Comparison of ENCODE assay signal across 9 cellular contexts in genomic region chr5:67493676-67494075, GRCh38.
DNase-seq lines count a peak whose midpoint lies in the region; ATAC-seq and TF ChIP-seq lines count a peak whose summit lies in the region.
"Had no signal": no experiment of that assay in that cellular context is flagged by ENCODE, and none has a peak within 500 bp of the region (broad histone marks: within the 10 kb centered on the region; RNA-seq: fewer than 3 reads in every experiment).

No MANE protein-coding gene starts in this region.

- H2AFZ ChIP-seq in Loucy (ENCODE audit: low read length): no peak overlapping the region

- H3K4me1 Mint-ChIP-seq in WTC11: peaks cover 3% of the 10 kb centered on the region

- peak; percentile 34 for DNase-seq in COR-L47 (lab: John Stamatoyannopoulos, UW)
- peak; percentile 32 for DNase-seq in WTC11 (ENCODE audit: low spot score)
- peak; percentile 73 to 74 for DNase-seq in hippocampal formation (lab: John Stamatoyannopoulos, UW)
- peak; percentile 89 for DNase-seq in superior temporal gyrus (ENCODE audit: extremely low spot score)
- DNase-seq in SKM-1 treated with dmso at 0.1 percent for 144 hours (lab: John Stamatoyannopoulos, UW; ENCODE audit: unreplicated experiment): no peak
- DNase-seq in NOMO-1 treated with DMSO at 0.1 percent for 48 hours (lab: John Stamatoyannopoulos, UW; ENCODE audit: unreplicated experiment): no peak
- no peak for DNase-seq in glomerular visceral epithelial cell (ENCODE audit: extremely low spot score)

- H3K4me2 ChIP-seq in Loucy (ENCODE audit: low read depth, low read length, poor library complexity, severe bottlenecking): no peak overlapping the region

- POLR2A ChIA-PET in WTC11 (lab: Charles Lee): no interaction called here

- no peak overlapping the region for H3K4me3 ChIP-seq in Loucy (ENCODE audit: low read length, poor library complexity, severe bottlenecking)

- H3K4me1 ChIP-seq in Loucy (ENCODE audit: insufficient read depth, low read length, poor library complexity, severe bottlenecking): no peaks in the 10 kb centered on the region

- H3K4me3 Mint-ChIP-seq in WTC11: no peak overlapping the region
- H3K4me3 Mint-ChIP-seq: activated naive CD8-positive, alpha-beta T cell had no signal

- no peaks in the 10 kb centered on the region for H3K79me2 ChIP-seq in Loucy (ENCODE audit: insufficient read depth, low read length)

- TF ChIP-seq CTCF in Loucy (conservative IDR thresholded peaks at IDR 0.05; ENCODE audit: low read length) (peak; percentile 75), WTC11 (IDR thresholded peaks at IDR 0.05) (no peak)

- no peaks in the 10 kb centered on the region for H3K9me2 ChIP-seq in Loucy (replicated peaks; ENCODE audit: low read depth, low read length)

- peak; percentile 89 for ATAC-seq in WTC11

- H3K36me3 Mint-ChIP-seq in WTC11: no peaks in the 10 kb centered on the region
- H3K36me3 Mint-ChIP-seq: activated naive CD8-positive, alpha-beta T cell had no signal

- CTCF ChIA-PET in WTC11 (lab: Charles Lee): interaction anchor here (0.6 to 1.4 kb wide), 3 partner anchors 16 to 759 kb away, joined by 4 to 9 read pairs (median 4); no protein-coding TSS in a partner anchor

- no peak overlapping the region for H3K9ac ChIP-seq in Loucy (ENCODE audit: low read depth, low read length, poor library complexity, severe bottlenecking)

- H4K20me1 ChIP-seq in Loucy (ENCODE audit: insufficient read depth, low read length, poor library complexity, severe bottlenecking): no peaks in the 10 kb centered on the region

- H3K27ac Mint-ChIP-seq in WTC11: no peak overlapping the region
- H3K27ac Mint-ChIP-seq: activated naive CD8-positive, alpha-beta T cell had no signal

- no peaks in the 10 kb centered on the region for H3K36me3 ChIP-seq in Loucy (ENCODE audit: insufficient read depth, low read length)

- H3F3A ChIP-seq in Loucy (ENCODE audit: low read depth): no peaks in the 10 kb centered on the region

- H3K27me3 ChIP-seq in Loucy (ENCODE audit: insufficient read depth, low read length, poor library complexity, severe bottlenecking): no peaks in the 10 kb centered on the region

- H3K27me3 Mint-ChIP-seq in WTC11 (ENCODE audit: low read depth): no peaks in the 10 kb centered on the region
- H3K27me3 Mint-ChIP-seq: activated naive CD8-positive, alpha-beta T cell had no signal

- H3K9me3 Mint-ChIP-seq in WTC11: no peaks in the 10 kb centered on the region

- no peaks in the 10 kb centered on the region for H3K9me3 ChIP-seq in Loucy (ENCODE audit: insufficient read depth, low read depth, low read length)

TF ChIP-seq in WTC11, 78 proteins besides CTCF, POLR2A, EP300 and RAD21 (continues in another document):
- TF ChIP-seq ETV6 (CRISPR knock-in tag; IDR thresholded peaks at IDR 0.05) (no peak), ARID4B (CRISPR knock-in tag; IDR thresholded peaks at IDR 0.05; ENCODE audit: borderline replicate concordance) (no peak), ZNF219 (CRISPR knock-in tag; IDR thresholded peaks at IDR 0.05; ENCODE audit: borderline replicate concordance) (no peak), ATF2 (CRISPR knock-in tag; IDR thresholded peaks at IDR 0.05; ENCODE audit: borderline replicate concordance, low read depth) (no peak), OVOL2 (CRISPR knock-in tag; IDR thresholded peaks at IDR 0.05; ENCODE audit: borderline replicate concordance) (no peak), JUN (CRISPR knock-in tag; IDR thresholded peaks at IDR 0.05) (no peak), USF1 (CRISPR knock-in tag; IDR thresholded peaks at IDR 0.05) (no peak), ZMAT4 (CRISPR knock-in tag; IDR thresholded peaks at IDR 0.05) (no peak), ATF6 (CRISPR knock-in tag; IDR thresholded peaks at IDR 0.05) (no peak), FOXP4 (CRISPR knock-in tag; IDR thresholded peaks at IDR 0.05) (no peak)

Comparison
In these comparisons a context has a peak if more than half of its experiments do, and no peak if none do; other contexts are left out.
1. DNase-seq: peak in COR-L47 (single experiment), WTC11 (single experiment), hippocampal formation (2 of 2) and superior temporal gyrus (single experiment); none in SKM-1 treated with dmso at 0.1 percent for 144 hours (single experiment), NOMO-1 treated with DMSO at 0.1 percent for 48 hours (single experiment) and glomerular visceral epithelial cell (single experiment).